Comparison of ENCODE assay signal across 13 cellular contexts in the genomic region with DNA sequence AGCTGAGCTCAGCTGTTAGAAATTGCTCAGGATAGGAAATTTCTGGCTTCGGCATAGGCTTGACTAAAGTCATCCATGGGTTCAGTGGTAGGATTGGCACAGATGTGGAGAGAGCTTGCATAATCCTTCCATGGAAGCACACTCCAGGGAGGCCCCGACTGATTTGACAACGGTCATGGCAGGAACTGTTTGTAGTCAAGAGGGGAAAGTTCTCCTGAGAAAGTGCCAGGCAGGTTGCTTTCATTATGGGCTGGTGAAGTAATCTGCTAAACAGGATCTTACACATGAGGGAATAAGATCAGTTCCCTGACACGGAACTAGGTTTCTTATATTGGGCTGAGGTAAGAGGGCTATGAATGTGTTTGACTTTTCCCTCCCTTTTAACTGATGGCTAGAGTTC.
DNase-seq lines count a peak whose midpoint lies in the region; ATAC-seq and TF ChIP-seq lines count a peak whose summit lies in the region.
"Had no signal": no experiment of that assay in that cellular context is flagged by ENCODE, and none has a peak within 500 bp of the region (broad histone marks: within the 10 kb centered on the region; RNA-seq: fewer than 3 reads in every experiment).

No MANE protein-coding gene starts in this region.

- no peaks in the 10 kb centered on the region for H3K9me3 ChIP-seq in gastrocnemius medialis

- in situ Hi-C loops in gastrocnemius medialis (cut with MboI; ENCODE audit: low sequenced_read_pairs in 4 of 4) = no loop called here

- H3K27me3 ChIP-seq in gastrocnemius medialis = no peaks in the 10 kb centered on the region

- H3K4me3 ChIP-seq in fibroblast of villous mesenchyme (ENCODE audit: low read depth, low read length) (no peak overlapping the region), gastrocnemius medialis (no peak overlapping the region)

- DNase-seq in EL (peak; percentile 28), NCI-H82 treated with DMSO at 0.1 percent for 48 hours (lab: John Stamatoyannopoulos, UW; ENCODE audit: unreplicated experiment) (peak; percentile 75), fibroblast of villous mesenchyme (ENCODE audit: low read depth) (peak; percentile 62), gastrocnemius medialis (peak; percentile 60 to 85), NCI-H1092 (lab: John Stamatoyannopoulos, UW) (no peak), NK-92 (lab: John Stamatoyannopoulos, UW; ENCODE audit: unreplicated experiment) (no peak), HUDEP-2 (lab: John Stamatoyannopoulos, UW; ENCODE audit: unreplicated experiment in 76 of 76) (no peak)
- DNase-seq: activated naive CD4-positive, alpha-beta T cell; DMS79; stimulated activated CD4-positive, alpha-beta T cell treated with anti-CD3 and anti-CD28 coated beads, Interleukin-2, amount 100 ng/mL, for 48 hours; substantia nigra had no signal

- no peak for TF ChIP-seq CTCF in fibroblast of villous mesenchyme (IDR thresholded peaks at IDR 0.05; ENCODE audit: insufficient read depth, low read depth, low read length)
- TF ChIP-seq CTCF in gastrocnemius medialis (IDR thresholded peaks at IDR 0.05 in 4 of 5, conservative IDR thresholded peaks at IDR 0.05 in 1 of 5) = no peak

- peak overlapping the region; percentile 59 to 62 (median 60) for H3K27ac ChIP-seq in gastrocnemius medialis

- H3K4me1 ChIP-seq in gastrocnemius medialis = peaks cover 0 to 6% of the 10 kb centered on the region in 2 donors

- ATAC-seq in gastrocnemius medialis = peak; percentile 90 to 99
- ATAC-seq in HG03442 (IDR thresholded peaks at IDR 0.05; ENCODE audit: unreplicated experiment) = no peak
- ATAC-seq: activated CD4-positive, CD25-positive, alpha-beta regulatory T cell treated with anti-CD3 and anti-CD28 coated beads, Interleukin-2, amount 50 U/mL, for 24 hours had no signal

- peaks cover 0 to 9% of the 10 kb centered on the region in 2 donors for H3K36me3 ChIP-seq in gastrocnemius medialis

- TF ChIP-seq POLR2A in gastrocnemius medialis (IDR thresholded peaks at IDR 0.05) = no peak

- intact Hi-C loops in gastrocnemius medialis (cut with DNase I; ENCODE audit: low total_unique reads) = no loop called here

Comparison
In these comparisons a context has a peak if more than half of its experiments do, and no peak if none do; other contexts are left out.
1. DNase-seq: peak in EL (single experiment), NCI-H82 treated with DMSO at 0.1 percent for 48 hours (single experiment), fibroblast of villous mesenchyme (single experiment) and gastrocnemius medialis (2 of 2); none in NCI-H1092 (single experiment), NK-92 (single experiment) and HUDEP-2 (0 of 76).